8 cellular contexts compared by ENCODE assay signal in the genomic region with DNA sequence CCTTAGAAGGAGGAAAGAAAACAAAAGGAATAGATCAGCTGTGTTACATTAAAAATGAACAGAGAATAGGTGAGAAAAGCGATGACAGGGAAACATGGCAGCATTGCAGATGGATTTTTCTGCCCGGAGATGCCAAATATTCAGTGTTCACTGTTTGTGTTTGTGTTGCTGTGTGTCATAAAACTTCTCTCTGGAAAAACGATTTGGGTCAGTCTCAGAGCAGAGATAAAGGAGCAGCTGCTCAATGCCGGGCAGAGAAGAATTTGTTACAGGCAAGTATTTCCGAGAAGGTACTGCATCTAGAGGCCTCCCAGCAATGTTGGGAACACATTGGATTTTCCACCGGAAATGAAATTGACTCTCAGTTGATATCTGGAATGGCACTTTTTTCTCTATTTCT.
"Had no signal": no experiment of that assay in that cellular context is flagged by ENCODE, and none has a peak within 500 bp of the region (broad histone marks: within the 10 kb centered on the region; RNA-seq: fewer than 3 reads in every experiment).

No MANE protein-coding gene starts in this region.

- DNase-seq: GM23248, GOT3, H7, HFFc6, IMR-90 had no signal

- H2AFZ ChIP-seq: GM23248 had no signal

- ATAC-seq: HCT116, K562 had no signal

- H3K9ac ChIP-seq: GM23248 had no signal

- H3K9me3 ChIP-seq: HAP-1 had no signal

- H3K36me3 ChIP-seq: HAP-1 had no signal

- H3K27ac ChIP-seq: GM23248 had no signal

- H3K4me3 ChIP-seq: GM23248, HAP-1, K562 had no signal
